16 cellular contexts compared by ENCODE assay signal in genomic region chr12:84727964-84728363, GRCh38.
DNase-seq lines count a peak whose midpoint lies in the region; ATAC-seq and TF ChIP-seq lines count a peak whose summit lies in the region.
"Had no signal": no experiment of that assay in that cellular context is flagged by ENCODE, and none has a peak within 500 bp of the region (broad histone marks: within the 10 kb centered on the region; RNA-seq: fewer than 3 reads in every experiment).

No MANE protein-coding gene starts in this region.

- peak; percentile 55; the same call in 2 of the 3 replicates for ATAC-seq in SK-N-SH treated with all-trans-retinoic acid at 6 μM for 48 hours
- ATAC-seq in stimulated activated memory B cell treated with anti-CD40 and anti-IgM and Interleukin-4, amounts not matched to agents 10 μg/mL and 1 μg/mL and 100 μg/mL, for 72 hours: no peak
- ATAC-seq: activated CD4-positive, CD25-positive, alpha-beta regulatory T cell treated with anti-CD3 and anti-CD28 coated beads, Interleukin-2, amount 50 U/mL, for 24 hours; activated T-cell treated with anti-CD3 and anti-CD28 coated beads, Interleukin-2, amount 50 U/mL, for 4 hours; stimulated activated naive CD8-positive, alpha-beta T cell treated with anti-CD3 and anti-CD28 coated beads, Interleukin-15, Interleukin-2, amounts not matched to agents 100 U/mL and 50 U/mL, for 24 hours had no signal

- H3K4me3 Mint-ChIP-seq in Calu3 (ENCODE audit: low read depth, unreplicated experiment): no peak overlapping the region
- no peak overlapping the region for H3K4me3 Mint-ChIP-seq in stimulated activated memory B cell treated with anti-CD40 and anti-IgM and Interleukin-4, amounts not matched to agents 10 μg/mL and 1 μg/mL and 100 μg/mL, for 72 hours
- H3K4me3 Mint-ChIP-seq: activated T-cell treated with anti-CD3 and anti-CD28 coated beads, Interleukin-2, amount 50 U/mL, for 4 hours had no signal

- H3K4me3 ChIP-seq in HEK293 (ENCODE audit: low read depth, low read length) (no peak overlapping the region), hepatocyte (no peak overlapping the region), OCI-LY7 (ENCODE audit: low read depth, low read length, poor library complexity, severe bottlenecking) (no peak overlapping the region)

- TF ChIP-seq CTCF in Calu3 (IDR thresholded peaks at IDR 0.05; ENCODE audit: unreplicated experiment): no peak
- TF ChIP-seq CTCF in HEK293 (tag by site-specific recombination; IDR thresholded peaks at IDR 0.05): no peak
- TF ChIP-seq CTCF in hepatocyte (IDR thresholded peaks at IDR 0.05; ENCODE audit: poor library complexity): no peak
- no peak for TF ChIP-seq CTCF in OCI-LY7 (conservative IDR thresholded peaks at IDR 0.05; ENCODE audit: low read length)

- no peaks in the 10 kb centered on the region for H3K36me3 Mint-ChIP-seq in Calu3 (ENCODE audit: insufficient read depth, unreplicated experiment)
- H3K36me3 Mint-ChIP-seq in stimulated activated memory B cell treated with anti-CD40 and anti-IgM and Interleukin-4, amounts not matched to agents 10 μg/mL and 1 μg/mL and 100 μg/mL, for 72 hours: no peaks in the 10 kb centered on the region

- H2AFZ ChIP-seq in hepatocyte (no peak overlapping the region), OCI-LY7 (ENCODE audit: low read length) (no peak overlapping the region)

- no peak overlapping the region for H3K27ac Mint-ChIP-seq in Calu3 (ENCODE audit: unreplicated experiment)
- H3K27ac Mint-ChIP-seq in stimulated activated memory B cell treated with anti-CD40 and anti-IgM and Interleukin-4, amounts not matched to agents 10 μg/mL and 1 μg/mL and 100 μg/mL, for 72 hours: no peak overlapping the region

- peaks cover 2% of the 10 kb centered on the region for H3K9me3 Mint-ChIP-seq in Calu3 (ENCODE audit: low read depth, unreplicated experiment)
- H3K9me3 Mint-ChIP-seq in stimulated activated memory B cell treated with anti-CD40 and anti-IgM and Interleukin-4, amounts not matched to agents 10 μg/mL and 1 μg/mL and 100 μg/mL, for 72 hours: peaks cover 3% of the 10 kb centered on the region
- H3K9me3 Mint-ChIP-seq: activated T-cell treated with anti-CD3 and anti-CD28 coated beads, Interleukin-2, amount 50 U/mL, for 4 hours had no signal

- intact Hi-C loops in Calu3 (cut with micrococcal nuclease; ENCODE audit: unreplicated experiment) (no loop called here), OCI-LY7 (cut with micrococcal nuclease; ENCODE audit: unreplicated experiment) (no loop called here)

- no peaks in the 10 kb centered on the region for H4K20me1 ChIP-seq in hepatocyte (ENCODE audit: insufficient read depth, poor library complexity, severe bottlenecking)
- no peaks in the 10 kb centered on the region for H4K20me1 ChIP-seq in OCI-LY7 (ENCODE audit: insufficient read depth, low read length)

- no peak overlapping the region for H3K27ac ChIP-seq in HEK293 (ENCODE audit: extremely low read depth, low read depth, low read length)
- H3K27ac ChIP-seq in hepatocyte: no peak overlapping the region
- no peak overlapping the region for H3K27ac ChIP-seq in OCI-LY7 (ENCODE audit: low read depth, low read length, poor library complexity, severe bottlenecking)
- H3K27ac ChIP-seq: C4-2B had no signal

- DNase-seq in Calu3: peak; percentile 6
- DNase-seq in hepatocyte (ENCODE audit: low spot score): peak; percentile 8
- no peak for DNase-seq in OCI-LY7 (ENCODE audit: low spot score)
- DNase-seq in kidney glomerular epithelial cell (lab: John Stamatoyannopoulos, UW): no peak
- no peak for DNase-seq in stimulated activated naive CD4-positive, alpha-beta T cell treated with Interleukin-2 at 50 U/mL for 16 hours (lab: John Stamatoyannopoulos, UW)
- DNase-seq: activated T-cell treated with anti-CD3 and anti-CD28 coated beads, Interleukin-2, amount 50 U/mL, for 4 hours; aorta; head of caudate nucleus; NCI-H187 treated with DMSO at 0.1 percent for 48 hours; stimulated activated CD4-positive, alpha-beta T cell treated with anti-CD3 and anti-CD28 coated beads, Interleukin-4, amount 100 ng/mL, for 1 hour; stimulated activated naive CD8-positive, alpha-beta T cell treated with anti-CD3 and anti-CD28 coated beads, Interleukin-15, Interleukin-2, amounts not matched to agents 100 U/mL and 50 U/mL, for 24 hours had no signal

- POLR2A ChIA-PET in HEK293 (lab: Yijun Ruan, JAX): no interaction called here
- POLR2A ChIA-PET in OCI-LY7 (lab: Charles Lee): no interaction called here

- H3K9me3 ChIP-seq in HEK293 (ENCODE audit: control insufficient read depth, insufficient read depth, low read depth, low read length) (no peaks in the 10 kb centered on the region), hepatocyte (ENCODE audit: low read depth) (no peaks in the 10 kb centered on the region), OCI-LY7 (ENCODE audit: low read length) (no peaks in the 10 kb centered on the region)

- H3K79me2 ChIP-seq in hepatocyte (no peaks in the 10 kb centered on the region), OCI-LY7 (ENCODE audit: insufficient read depth, low read depth, low read length) (no peaks in the 10 kb centered on the region)

- no peaks in the 10 kb centered on the region for H3K27me3 Mint-ChIP-seq in Calu3 (ENCODE audit: unreplicated experiment)
- no peaks in the 10 kb centered on the region for H3K27me3 Mint-ChIP-seq in stimulated activated memory B cell treated with anti-CD40 and anti-IgM and Interleukin-4, amounts not matched to agents 10 μg/mL and 1 μg/mL and 100 μg/mL, for 72 hours

- peaks cover 8% of the 10 kb centered on the region for H3K4me1 ChIP-seq in HEK293 (ENCODE audit: control insufficient read depth, insufficient read depth, low read length)
- H3K4me1 ChIP-seq in hepatocyte (ENCODE audit: insufficient read depth): no peaks in the 10 kb centered on the region
- H3K4me1 ChIP-seq in OCI-LY7 (ENCODE audit: insufficient read depth, low read length, poor library complexity, severe bottlenecking): no peaks in the 10 kb centered on the region

- no peaks in the 10 kb centered on the region for H3K36me3 ChIP-seq in HEK293 (ENCODE audit: control insufficient read depth in 2 of 2, insufficient read depth in 1 of 2, low read length in 2 of 2)
- no peaks in the 10 kb centered on the region for H3K36me3 ChIP-seq in hepatocyte (replicated peaks; ENCODE audit: insufficient read depth, low read depth)
- H3K36me3 ChIP-seq in OCI-LY7 (ENCODE audit: insufficient read depth, low read length): no peaks in the 10 kb centered on the region

- H3K27me3 ChIP-seq in hepatocyte: no peaks in the 10 kb centered on the region

- no peak overlapping the region for H3K4me2 ChIP-seq in hepatocyte
- H3K4me2 ChIP-seq in OCI-LY7 (ENCODE audit: low read length): no peak overlapping the region

- H3K4me1 Mint-ChIP-seq in Calu3 (ENCODE audit: low read depth, unreplicated experiment): peaks cover 10% of the 10 kb centered on the region
- H3K4me1 Mint-ChIP-seq in stimulated activated memory B cell treated with anti-CD40 and anti-IgM and Interleukin-4, amounts not matched to agents 10 μg/mL and 1 μg/mL and 100 μg/mL, for 72 hours: no peaks in the 10 kb centered on the region

- 33% methylated on average over 3 of the region's 3 CpGs for WGBS in hepatocyte (ENCODE audit: low lambda C conversion rate, missing lambda C conversion rate)

- CTCF ChIA-PET in Calu3 (lab: Charles Lee): no interaction called here
- CTCF ChIA-PET in HEK293 (lab: Yijun Ruan, JAX): no interaction called here
- CTCF ChIA-PET in OCI-LY7 (lab: Charles Lee; ENCODE audit: unreplicated experiment): no interaction called here

- no peaks in the 10 kb centered on the region for H3K9me2 ChIP-seq in hepatocyte (replicated peaks; ENCODE audit: insufficient read depth)
- H3K9me2 ChIP-seq in OCI-LY7 (ENCODE audit: insufficient read depth, low read length): no peaks in the 10 kb centered on the region

- BruUV-seq in Calu3 (replicated peaks; lab: Mats Ljungman, UMichigan) (no TSS peak), OCI-LY7 (replicated peaks; lab: Mats Ljungman, UMichigan) (no TSS peak)

TF ChIP-seq in HEK293, 187 proteins besides CTCF, POLR2A, EP300 and RAD21:
- 0 out of 2 replicates have a peak, but pooled peaks have one; percentile 43 for TF ChIP-seq TCF7L2 (IDR thresholded peaks at IDR 0.05; ENCODE audit: borderline replicate concordance, low read depth, low read length)
- no peak for TF ChIP-seq ELK4 (IDR thresholded peaks at IDR 0.05; ENCODE audit: borderline replicate concordance, low read depth, low read length)

TF ChIP-seq in SK-N-SH treated with all-trans-retinoic acid at 6 μM for 48 hours, 23 proteins besides CTCF, POLR2A, EP300 and RAD21 (continues in another document):
- no peak for TF ChIP-seq CSRNP3 (CRISPR knock-in tag; IDR thresholded peaks at IDR 0.05)
- TF ChIP-seq ZNF565 (CRISPR knock-in tag; conservative IDR thresholded peaks at IDR 0.05; ENCODE audit: low read depth): no peak
- TF ChIP-seq ZNF70 (CRISPR knock-in tag; IDR thresholded peaks at IDR 0.05): no peak
- TF ChIP-seq SNAI2 (CRISPR knock-in tag; IDR thresholded peaks at IDR 0.05): no peak
- no peak for TF ChIP-seq ZC3H10 (CRISPR knock-in tag; IDR thresholded peaks at IDR 0.05)
- TF ChIP-seq PPARA (CRISPR knock-in tag; IDR thresholded peaks at IDR 0.05; ENCODE audit: borderline replicate concordance): no peak

Comparison
In these comparisons a context has a peak if more than half of its experiments do, and no peak if none do; other contexts are left out.
1. DNase-seq: peak in Calu3 (single experiment) and hepatocyte (single experiment); none in OCI-LY7 (single experiment), kidney glomerular epithelial cell (single experiment) and stimulated activated naive CD4-positive, alpha-beta T cell treated with Interleukin-2 at 50 U/mL for 16 hours (single experiment).